ENCODE assay signal across 17 cellular contexts in the genomic region with DNA sequence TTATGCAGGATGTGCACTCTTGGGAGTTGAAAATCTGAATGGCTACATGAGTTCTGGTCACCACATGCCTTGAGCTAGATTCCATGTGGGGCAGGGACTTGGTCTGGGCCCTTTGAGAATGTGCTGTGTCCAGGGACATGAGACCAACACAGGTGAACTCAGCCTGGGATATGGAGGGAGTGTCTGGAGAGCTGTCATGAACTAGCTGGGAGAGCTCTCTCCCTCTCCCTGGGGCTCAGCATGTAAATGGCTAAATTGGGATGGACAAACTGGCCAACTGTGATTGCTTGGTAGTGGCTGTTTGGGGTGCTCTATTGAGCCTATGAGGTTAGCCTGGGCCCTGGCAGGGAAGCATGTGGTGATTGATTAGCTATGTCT.
DNase-seq lines count a peak whose midpoint lies in the region; ATAC-seq and TF ChIP-seq lines count a peak whose summit lies in the region.
"Had no signal": no experiment of that assay in that cellular context is flagged by ENCODE, and none has a peak within 500 bp of the region (broad histone marks: within the 10 kb centered on the region; RNA-seq: fewer than 3 reads in every experiment).

No MANE protein-coding gene starts in this region.

- H3K4me2 ChIP-seq in GM23338, result no peak overlapping the region

- H3K4me1 ChIP-seq in Peyer's patch (no peaks in the 10 kb centered on the region), tibial artery (peaks cover 0 to 43% (median 16%) of the 10 kb centered on the region in 4 donors), sigmoid colon (no peaks in the 10 kb centered on the region), GM23338 (ENCODE audit: insufficient read depth) (no peaks in the 10 kb centered on the region)

- TF ChIP-seq CTCF in Peyer's patch (IDR thresholded peaks at IDR 0.05) (no peak), tibial artery (IDR thresholded peaks at IDR 0.05) (no peak), sigmoid colon (IDR thresholded peaks at IDR 0.05) (no peak), GM23338 (conservative IDR thresholded peaks at IDR 0.05; ENCODE audit: low read depth in 2 of 2) (no peak)

- no peaks in the 10 kb centered on the region for H3K9me2 ChIP-seq in GM23338 (ENCODE audit: insufficient read depth)

- no peaks in the 10 kb centered on the region for H3F3A ChIP-seq in GM23338 (replicated peaks; ENCODE audit: low read depth)

- ATAC-seq in left ventricle myocardium superior (no peak), GM23338 (no peak)
- ATAC-seq: Panc1 had no signal

- no peak for TF ChIP-seq EP300 in sigmoid colon (IDR thresholded peaks at IDR 0.05)

- H3K4me3 ChIP-seq in Peyer's patch (no peak overlapping the region), tibial artery (no peak overlapping the region), sigmoid colon (no peak overlapping the region), GM23338 (no peak overlapping the region)

- H3K27me3 ChIP-seq in Peyer's patch, result no peaks in the 10 kb centered on the region
- no peaks in the 10 kb centered on the region for H3K27me3 ChIP-seq in tibial artery
- H3K27me3 ChIP-seq in sigmoid colon, result no peaks in the 10 kb centered on the region
- H3K27me3 ChIP-seq in GM23338 (ENCODE audit: insufficient read depth), result no peaks in the 10 kb centered on the region

- H3K79me2 ChIP-seq in GM23338 (replicated peaks; ENCODE audit: insufficient read depth), result no peaks in the 10 kb centered on the region

- DNase-seq in cardiac septum (ENCODE audit: low spot score) (peak; percentile 43), left ventricle myocardium superior (no peak), Peyer's patch (peak in 2 of 3 donors; percentile 2 to 8), islet precursor cell (peak; percentile 38), tibial artery (no peak), sigmoid colon (no peak), GM23338 (ENCODE audit: low spot score) (no peak), AML-193 (lab: John Stamatoyannopoulos, UW) (no peak)
- DNase-seq: CD4-positive, CD25-positive, alpha-beta regulatory T cell; DMS53; HCEC 1CT; Kasumi-1; NCI-H1417; NCI-H1930; NCI-H2171; NCI-H82 had no signal

- H4K20me1 ChIP-seq in GM23338 (replicated peaks; ENCODE audit: insufficient read depth), result no peaks in the 10 kb centered on the region

- H3K27ac ChIP-seq in Peyer's patch (no peak overlapping the region), tibial artery (peak overlapping the region; percentile 11 to 62), sigmoid colon (no peak overlapping the region), GM23338 (ENCODE audit: low read depth) (no peak overlapping the region)

- H3K9me3 ChIP-seq in Peyer's patch, result no peaks in the 10 kb centered on the region
- peaks cover 0 to 5% (median 4%) of the 10 kb centered on the region in 3 donors for H3K9me3 ChIP-seq in tibial artery
- no peaks in the 10 kb centered on the region for H3K9me3 ChIP-seq in sigmoid colon

- peaks cover 15% of the 10 kb centered on the region for H3K36me3 Mint-ChIP-seq in GM23338 (ENCODE audit: low read depth)
- H3K36me3 Mint-ChIP-seq: CD4-positive, CD25-positive, alpha-beta regulatory T cell had no signal

- TF ChIP-seq POLR2A in Peyer's patch (IDR thresholded peaks at IDR 0.05), result no peak
- no peak for TF ChIP-seq POLR2A in sigmoid colon (IDR thresholded peaks at IDR 0.05)

- peaks cover 24% of the 10 kb centered on the region for H3K9me3 Mint-ChIP-seq in GM23338

- no peak overlapping the region for H3K4me3 Mint-ChIP-seq in GM23338
- H3K4me3 Mint-ChIP-seq: CD4-positive, CD25-positive, alpha-beta regulatory T cell had no signal

- intact Hi-C loops in cardiac septum (cut with DNase I), result no loop called here
- intact Hi-C loops in left ventricle myocardium superior (cut with micrococcal nuclease), result no loop called here
- intact Hi-C loops in tibial artery (cut with DNase I; ENCODE audit: low total_unique reads), result loop anchor here (5.0 kb wide), 1 partner anchor 101 kb away; no protein-coding TSS in a partner anchor
- intact Hi-C loops in sigmoid colon (cut with DNase I), result no loop called here

- H3K36me3 ChIP-seq in Peyer's patch, result no peaks in the 10 kb centered on the region
- H3K36me3 ChIP-seq in tibial artery, result no peaks in the 10 kb centered on the region
- no peaks in the 10 kb centered on the region for H3K36me3 ChIP-seq in sigmoid colon
- no peaks in the 10 kb centered on the region for H3K36me3 ChIP-seq in GM23338 (ENCODE audit: insufficient read depth)

- H3K27me3 Mint-ChIP-seq in GM23338 (ENCODE audit: insufficient read depth, low read depth, poor library complexity), result peaks cover 13% of the 10 kb centered on the region

- no peak overlapping the region for H2AFZ ChIP-seq in GM23338

- H3K4me1 Mint-ChIP-seq in GM23338, result peaks cover 11% of the 10 kb centered on the region
- H3K4me1 Mint-ChIP-seq: CD4-positive, CD25-positive, alpha-beta regulatory T cell had no signal

- H3K27ac Mint-ChIP-seq in GM23338, result no peak overlapping the region
- H3K27ac Mint-ChIP-seq: CD4-positive, CD25-positive, alpha-beta regulatory T cell had no signal

TF ChIP-seq in GM23338, 12 proteins besides CTCF, POLR2A, EP300 and RAD21 (continues in another document):
- TF ChIP-seq, protein P1, sequence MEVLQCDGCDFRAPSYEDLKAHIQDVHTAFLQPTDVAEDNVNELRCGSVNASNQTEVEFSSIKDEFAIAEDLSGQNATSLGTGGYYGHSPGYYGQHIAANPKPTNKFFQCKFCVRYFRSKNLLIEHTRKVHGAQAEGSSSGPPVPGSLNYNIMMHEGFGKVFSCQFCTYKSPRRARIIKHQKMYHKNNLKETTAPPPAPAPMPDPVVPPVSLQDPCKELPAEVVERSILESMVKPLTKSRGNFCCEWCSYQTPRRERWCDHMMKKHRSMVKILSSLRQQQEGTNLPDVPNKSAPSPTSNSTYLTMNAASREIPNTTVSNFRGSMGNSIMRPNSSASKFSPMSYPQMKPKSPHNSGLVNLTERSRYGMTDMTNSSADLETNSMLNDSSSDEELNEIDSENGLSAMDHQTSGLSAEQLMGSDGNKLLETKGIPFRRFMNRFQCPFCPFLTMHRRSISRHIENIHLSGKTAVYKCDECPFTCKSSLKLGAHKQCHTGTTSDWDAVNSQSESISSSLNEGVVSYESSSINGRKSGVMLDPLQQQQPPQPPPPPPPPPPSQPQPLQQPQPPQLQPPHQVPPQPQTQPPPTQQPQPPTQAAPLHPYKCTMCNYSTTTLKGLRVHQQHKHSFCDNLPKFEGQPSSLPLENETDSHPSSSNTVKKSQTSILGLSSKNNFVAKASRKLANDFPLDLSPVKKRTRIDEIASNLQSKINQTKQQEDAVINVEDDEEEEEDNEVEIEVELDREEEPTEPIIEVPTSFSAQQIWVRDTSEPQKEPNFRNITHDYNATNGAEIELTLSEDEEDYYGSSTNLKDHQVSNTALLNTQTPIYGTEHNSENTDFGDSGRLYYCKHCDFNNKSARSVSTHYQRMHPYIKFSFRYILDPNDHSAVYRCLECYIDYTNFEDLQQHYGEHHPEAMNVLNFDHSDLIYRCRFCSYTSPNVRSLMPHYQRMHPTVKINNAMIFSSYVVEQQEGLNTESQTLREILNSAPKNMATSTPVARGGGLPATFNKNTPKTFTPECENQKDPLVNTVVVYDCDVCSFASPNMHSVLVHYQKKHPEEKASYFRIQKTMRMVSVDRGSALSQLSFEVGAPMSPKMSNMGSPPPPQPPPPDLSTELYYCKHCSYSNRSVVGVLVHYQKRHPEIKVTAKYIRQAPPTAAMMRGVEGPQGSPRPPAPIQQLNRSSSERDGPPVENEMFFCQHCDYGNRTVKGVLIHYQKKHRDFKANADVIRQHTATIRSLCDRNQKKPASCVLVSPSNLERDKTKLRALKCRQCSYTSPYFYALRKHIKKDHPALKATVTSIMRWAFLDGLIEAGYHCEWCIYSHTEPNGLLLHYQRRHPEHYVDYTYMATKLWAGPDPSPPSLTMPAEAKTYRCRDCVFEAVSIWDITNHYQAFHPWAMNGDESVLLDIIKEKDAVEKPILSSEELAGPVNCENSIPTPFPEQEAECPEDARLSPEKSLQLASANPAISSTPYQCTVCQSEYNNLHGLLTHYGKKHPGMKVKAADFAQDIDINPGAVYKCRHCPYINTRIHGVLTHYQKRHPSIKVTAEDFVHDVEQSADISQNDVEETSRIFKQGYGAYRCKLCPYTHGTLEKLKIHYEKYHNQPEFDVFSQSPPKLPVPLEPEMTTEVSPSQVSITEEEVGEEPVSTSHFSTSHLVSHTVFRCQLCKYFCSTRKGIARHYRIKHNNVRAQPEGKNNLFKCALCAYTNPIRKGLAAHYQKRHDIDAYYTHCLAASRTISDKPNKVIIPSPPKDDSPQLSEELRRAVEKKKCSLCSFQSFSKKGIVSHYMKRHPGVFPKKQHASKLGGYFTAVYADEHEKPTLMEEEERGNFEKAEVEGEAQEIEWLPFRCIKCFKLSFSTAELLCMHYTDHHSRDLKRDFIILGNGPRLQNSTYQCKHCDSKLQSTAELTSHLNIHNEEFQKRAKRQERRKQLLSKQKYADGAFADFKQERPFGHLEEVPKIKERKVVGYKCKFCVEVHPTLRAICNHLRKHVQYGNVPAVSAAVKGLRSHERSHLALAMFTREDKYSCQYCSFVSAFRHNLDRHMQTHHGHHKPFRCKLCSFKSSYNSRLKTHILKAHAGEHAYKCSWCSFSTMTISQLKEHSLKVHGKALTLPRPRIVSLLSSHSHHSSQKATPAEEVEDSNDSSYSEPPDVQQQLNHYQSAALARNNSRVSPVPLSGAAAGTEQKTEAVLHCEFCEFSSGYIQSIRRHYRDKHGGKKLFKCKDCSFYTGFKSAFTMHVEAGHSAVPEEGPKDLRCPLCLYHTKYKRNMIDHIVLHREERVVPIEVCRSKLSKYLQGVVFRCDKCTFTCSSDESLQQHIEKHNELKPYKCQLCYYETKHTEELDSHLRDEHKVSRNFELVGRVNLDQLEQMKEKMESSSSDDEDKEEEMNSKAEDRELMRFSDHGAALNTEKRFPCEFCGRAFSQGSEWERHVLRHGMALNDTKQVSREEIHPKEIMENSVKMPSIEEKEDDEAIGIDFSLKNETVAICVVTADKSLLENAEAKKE (CRISPR knock-in tag; IDR thresholded peaks at IDR 0.05), result no peak
- TF ChIP-seq NANOG (IDR thresholded peaks at IDR 0.05; ENCODE audit: borderline replicate concordance) (no peak), ETS1 (IDR thresholded peaks at IDR 0.05) (no peak), EZH2 (IDR thresholded peaks at IDR 0.05; ENCODE audit: low read depth, unreplicated experiment) (no peak), POLR2AphosphoS5 (IDR thresholded peaks at IDR 0.05; ENCODE audit: low read depth) (no peak), JUNB (IDR thresholded peaks at IDR 0.05; ENCODE audit: unreplicated experiment) (no peak), EZH2phosphoT487 (IDR thresholded peaks at IDR 0.05; ENCODE audit: unreplicated experiment) (no peak), CREB1 (CRISPR knock-in tag; IDR thresholded peaks at IDR 0.05; ENCODE audit: low read depth) (no peak)

Comparison
In these comparisons a context has a peak if more than half of its experiments do, and no peak if none do; other contexts are left out.
1. DNase-seq: peak in cardiac septum (single experiment), Peyer's patch (2 of 3) and islet precursor cell (single experiment); none in left ventricle myocardium superior (single experiment), tibial artery (0 of 2), sigmoid colon (single experiment), GM23338 (single experiment) and AML-193 (0 of 2).
2. H3K27ac ChIP-seq: peak in tibial artery (2 of 2); none in Peyer's patch (0 of 4), sigmoid colon (0 of 4) and GM23338 (single experiment).